In genomic region chr7:2820508-2820934, GRCh38 we compare ENCODE assay signal across 8 cellular contexts. TPM values are rescaled to one million over a fixed set of nuclear protein-coding genes. Genes with fewer than 3 reads are reported as not detected.
DNase-seq lines count a peak whose midpoint lies in the region; ATAC-seq and TF ChIP-seq lines count a peak whose summit lies in the region.

No MANE protein-coding gene starts in this region.

- DNase-seq in BJ (ENCODE audit: low read depth) (peak; percentile 77), Peyer's patch (peak in 2 of 3 donors; percentile 24 to 77), fibroblast of the aortic adventitia (ENCODE audit: low read depth) (peak; percentile 98), omental fat pad (ENCODE audit: low spot score) (peak; percentile 70), DMS79 (lab: John Stamatoyannopoulos, UW) (no peak), NCI-H1930 (lab: John Stamatoyannopoulos, UW) (no peak)
- no peak for DNase-seq in naive thymus-derived CD8-positive, alpha-beta T cell

- H3K9me3 Mint-ChIP-seq in naive thymus-derived CD8-positive, alpha-beta T cell: no peaks in the 10 kb centered on the region

- no peaks in the 10 kb centered on the region for H3K27me3 Mint-ChIP-seq in naive thymus-derived CD8-positive, alpha-beta T cell

- CTCF ChIA-PET in BJ (lab: Yijun Ruan, JAX): interaction anchor here (0.7 to 1.8 kb wide), 3 partner anchors 12 to 63 kb away, joined by 3 to 5 read pairs (median 3); no protein-coding TSS in a partner anchor

- peak overlapping the region; percentile 48 to 68 (median 56) for H3K27ac ChIP-seq in Peyer's patch

- peak; percentile 87 for ATAC-seq in omental fat pad (ENCODE audit: low FRiP score)
- ATAC-seq in GM21390 (IDR thresholded peaks at IDR 0.05; ENCODE audit: unreplicated experiment): no peak
- ATAC-seq in naive thymus-derived CD8-positive, alpha-beta T cell: no peak

- H3K36me3 ChIP-seq in BJ (ENCODE audit: control insufficient read depth, insufficient read depth, low read length) (no peaks in the 10 kb centered on the region; the same call in 1 of the 2 replicates), Peyer's patch (no peaks in the 10 kb centered on the region)

- no peak for TF ChIP-seq CTCF in BJ (IDR thresholded peaks at IDR 0.05; ENCODE audit: insufficient read depth, low read depth, low read length)
- no peak for TF ChIP-seq CTCF in Peyer's patch (IDR thresholded peaks at IDR 0.05)
- no peak for TF ChIP-seq CTCF in fibroblast of the aortic adventitia (IDR thresholded peaks at IDR 0.05; ENCODE audit: insufficient read depth, low read length)
- TF ChIP-seq CTCF in omental fat pad (IDR thresholded peaks at IDR 0.05): no peak

- H3K27ac Mint-ChIP-seq in naive thymus-derived CD8-positive, alpha-beta T cell: no peak overlapping the region

- H3K4me3 Mint-ChIP-seq in naive thymus-derived CD8-positive, alpha-beta T cell: no peak overlapping the region

- POLR2A ChIA-PET in BJ (lab: Charles Lee): interaction anchor here (1.1 kb wide), 1 partner anchor 133 kb away, joined by 26 read pairs; no protein-coding TSS in a partner anchor
- POLR2A ChIA-PET in naive thymus-derived CD8-positive, alpha-beta T cell (lab: Charles Lee): no interaction called here

- H3K9me3 ChIP-seq in Peyer's patch: no peaks in the 10 kb centered on the region

- no peak overlapping the region for H3K4me3 ChIP-seq in BJ (ENCODE audit: low read depth, low read length)
- no peak overlapping the region for H3K4me3 ChIP-seq in Peyer's patch
- H3K4me3 ChIP-seq in fibroblast of the aortic adventitia (ENCODE audit: low read depth, low read length): no peak overlapping the region

- peaks cover 0 to 5% (median 2%) of the 10 kb centered on the region in 3 donors for H3K36me3 Mint-ChIP-seq in naive thymus-derived CD8-positive, alpha-beta T cell

- H3K4me1 Mint-ChIP-seq in naive thymus-derived CD8-positive, alpha-beta T cell: peaks cover 30 to 49% (median 39%) of the 10 kb centered on the region in 4 donors

- H3K27me3 ChIP-seq in BJ (ENCODE audit: control insufficient read depth, insufficient read depth, low read length) (no peaks in the 10 kb centered on the region), Peyer's patch (no peaks in the 10 kb centered on the region)

- H3K4me1 ChIP-seq in Peyer's patch: peaks cover 0 to 14% (median 8%) of the 10 kb centered on the region in 4 donors

- no peak for TF ChIP-seq POLR2A in Peyer's patch (IDR thresholded peaks at IDR 0.05)

RNA-seq across cellular contexts. Expression of gene GNA12, which starts 23.6 kb away (rescaled TPM):
- polyA plus RNA-seq in BJ (2011; rRNA removed): 73.0 and 95.3 TPM in 2 replicates
- 60.4 and 66.8 TPM in 2 replicates for polyA minus RNA-seq in BJ (2011; rRNA and poly(A)+ RNA removed)
- 10 to 100 TPM; 11.0 to 68.5 (median 20.4) TPM for total RNA-seq in Peyer's patch
- total RNA-seq in fibroblast of the aortic adventitia (ENCODE audit: low replicate concordance): 16.2 and 19.5 TPM in 2 replicates
- total RNA-seq in omental fat pad: 10 to 100 TPM; 26.3 to 54.8 (median 36.9) TPM
- 10 to 100 TPM; 18.7 to 21.4 TPM for total RNA-seq in naive thymus-derived CD8-positive, alpha-beta T cell
- polyA plus RNA-seq in naive thymus-derived CD8-positive, alpha-beta T cell: 10 to 100 TPM in 1 of 3 donors, 1 to 10 TPM in 2; 4.6 to 13.7 (median 8.5) TPM

Comparison
In these comparisons a context has a peak if more than half of its experiments do, and no peak if none do; other contexts are left out.
1. DNase-seq: peak in BJ (single experiment), Peyer's patch (2 of 3), fibroblast of the aortic adventitia (single experiment) and omental fat pad (single experiment); none in DMS79 (single experiment), NCI-H1930 (0 of 2) and naive thymus-derived CD8-positive, alpha-beta T cell (0 of 10).